ENCODE assay signal across 2 cellular contexts in genomic region chr18:65786400-65786948, GRCh38.
A peak's percentile ranks its signal among the peaks of the same experiment; 100 is the strongest.
TF ChIP-seq lines count a peak whose summit lies in the region.

No MANE protein-coding gene starts in this region.

TF ChIP-seq in SK-N-SH treated with all-trans-retinoic acid at 6 μM for 48 hours, 23 proteins besides CTCF, POLR2A, EP300 and RAD21 (continued from another document):
- TF ChIP-seq TOX (CRISPR knock-in tag; IDR thresholded peaks at IDR 0.05; ENCODE audit: borderline replicate concordance) (no peak), OSR1 (CRISPR knock-in tag; IDR thresholded peaks at IDR 0.05) (no peak), ZFP30 (CRISPR knock-in tag; IDR thresholded peaks at IDR 0.05) (no peak), CSDC2 (CRISPR knock-in tag; IDR thresholded peaks at IDR 0.05) (no peak), PPARA (CRISPR knock-in tag; IDR thresholded peaks at IDR 0.05; ENCODE audit: borderline replicate concordance) (no peak), ISL1 (CRISPR knock-in tag; IDR thresholded peaks at IDR 0.05) (peak; percentile 98), ZFP3 (CRISPR knock-in tag; IDR thresholded peaks at IDR 0.05) (0 out of 2 replicates have a peak, but pooled peaks have one; percentile 52), ARNTL (CRISPR knock-in tag; IDR thresholded peaks at IDR 0.05; ENCODE audit: borderline replicate concordance, low read depth) (no peak), CREB5 (CRISPR knock-in tag; IDR thresholded peaks at IDR 0.05; ENCODE audit: low read depth) (peak; percentile 59; the same call in 1 of the 2 replicates), GLIS3 (CRISPR knock-in tag; IDR thresholded peaks at IDR 0.05) (no peak), PATZ1 (CRISPR knock-in tag; IDR thresholded peaks at IDR 0.05; ENCODE audit: borderline replicate concordance) (peak; percentile 73; the same call in 1 of the 2 replicates)

TF ChIP-seq in SK-N-SH, 30 proteins besides CTCF, POLR2A, EP300 and RAD21 (continued from another document):
- no peak for TF ChIP-seq IRF3 (IDR thresholded peaks at IDR 0.05; ENCODE audit: low read depth, low read length)
- TF ChIP-seq ELF1 (IDR thresholded peaks at IDR 0.05) = no peak
- no peak for TF ChIP-seq NRF1 (IDR thresholded peaks at IDR 0.05; ENCODE audit: low read depth, low read length)
- TF ChIP-seq TCF12 (IDR thresholded peaks at IDR 0.05) = no peak
- no peak for TF ChIP-seq YY1 (IDR thresholded peaks at IDR 0.05; ENCODE audit: low read depth)
- no peak for TF ChIP-seq FOSL2 (IDR thresholded peaks at IDR 0.05; ENCODE audit: borderline replicate concordance, low read depth)
- TF ChIP-seq FOXJ3 (CRISPR knock-in tag; IDR thresholded peaks at IDR 0.05) = no peak
- TF ChIP-seq USF1 (IDR thresholded peaks at IDR 0.05; ENCODE audit: borderline replicate concordance, low read depth) = no peak
